In the genomic region with DNA sequence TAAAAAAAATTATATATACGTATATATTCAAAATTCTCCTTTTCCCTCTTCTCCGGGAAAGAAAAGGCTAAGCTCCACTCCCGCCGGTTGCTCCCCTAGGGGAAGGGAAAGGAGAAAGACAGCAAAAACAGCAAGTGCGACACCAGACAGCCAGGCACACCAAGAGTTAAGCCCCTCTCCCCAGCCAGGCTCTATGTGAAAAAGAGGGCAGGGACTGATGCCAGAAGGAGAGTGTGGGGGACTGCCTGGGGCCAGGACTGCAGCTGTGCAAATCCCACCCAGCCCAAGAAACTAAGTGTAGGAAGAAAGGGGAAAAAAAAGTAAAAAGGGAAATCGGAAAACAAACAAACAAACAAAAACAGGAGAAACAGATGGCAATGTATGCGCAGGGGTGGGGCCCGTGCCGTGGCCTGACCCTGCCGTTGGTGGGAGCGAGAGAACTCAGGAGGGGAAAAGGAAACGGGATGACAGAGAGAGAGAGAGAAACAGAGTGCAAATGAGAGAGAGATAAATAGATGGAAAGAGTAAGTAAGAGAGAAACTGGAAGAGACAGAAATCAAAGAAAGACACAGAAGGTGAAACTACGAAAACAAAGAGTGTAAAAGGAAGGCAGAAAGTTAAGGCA, we compare ENCODE assay signal across 10 cellular contexts. TPM values are rescaled to one million over a fixed set of nuclear protein-coding genes. Genes with fewer than 3 reads are reported as not detected.
DNase-seq lines count a peak whose midpoint lies in the region; ATAC-seq and TF ChIP-seq lines count a peak whose summit lies in the region.
"Had no signal": no experiment of that assay in that cellular context is flagged by ENCODE, and none has a peak within 500 bp of the region (broad histone marks: within the 10 kb centered on the region; RNA-seq: fewer than 3 reads in every experiment).

No MANE protein-coding gene starts in this region.

- H3K27me3 Mint-ChIP-seq in Caco-2 (ENCODE audit: insufficient read depth, unreplicated experiment) (no peaks in the 10 kb centered on the region), progenitor cell of endocrine pancreas (no peaks in the 10 kb centered on the region)

- H3K36me3 ChIP-seq in Caco-2 (ENCODE audit: control insufficient read depth, insufficient read depth, low read length): no peaks in the 10 kb centered on the region
- H3K36me3 ChIP-seq in heart left ventricle: no peaks in the 10 kb centered on the region
- H3K36me3 ChIP-seq: BLaER1 treated with 17β-estradiol and CSF1 and Interleukin-3, amounts not matched to agents 10 nM and 100 nM had no signal

- TF ChIP-seq CTCF in Caco-2 (IDR thresholded peaks at IDR 0.05; ENCODE audit: insufficient read depth in 1 of 2, low read depth in 1 of 2, low read length in 1 of 2, severe bottlenecking in 1 of 2, unreplicated experiment in 1 of 2): no peak
- TF ChIP-seq CTCF in heart left ventricle (IDR thresholded peaks at IDR 0.05): no peak
- TF ChIP-seq CTCF in progenitor cell of endocrine pancreas (IDR thresholded peaks at IDR 0.05; ENCODE audit: unreplicated experiment): peak; percentile 14
- no peak for TF ChIP-seq CTCF in RWPE1 (conservative IDR thresholded peaks at IDR 0.05; ENCODE audit: low read depth)

- no TSS peak for BruUV-seq in Caco-2 (replicated peaks; lab: Mats Ljungman, UMichigan)

- no peak for TF ChIP-seq POLR2A in heart left ventricle (IDR thresholded peaks at IDR 0.05)

- H3K36me3 Mint-ChIP-seq in Caco-2 (ENCODE audit: insufficient read depth, unreplicated experiment) (no peaks in the 10 kb centered on the region), progenitor cell of endocrine pancreas (ENCODE audit: insufficient read depth) (peaks cover 1% of the 10 kb centered on the region)

- H3K27ac Mint-ChIP-seq in Caco-2 (ENCODE audit: unreplicated experiment) (peak overlapping the region; percentile 4), progenitor cell of endocrine pancreas (peak overlapping the region; percentile 95)
- H3K27ac Mint-ChIP-seq: activated T-helper 2 cell treated with anti-CD3 and anti-CD28 coated beads, Interferon-gamma antibody, Interleukin-2, Interleukin-4, amounts not matched to agents 10 μg/mL and 5 μg/mL and 100 μg/mL, durations not matched to agents 14 hours and 24 hours and 36 hours had no signal

- H3K4me1 Mint-ChIP-seq in Caco-2 (ENCODE audit: low read depth, unreplicated experiment): peaks cover 15% of the 10 kb centered on the region
- H3K4me1 Mint-ChIP-seq in progenitor cell of endocrine pancreas (ENCODE audit: low read depth): peaks cover 31% of the 10 kb centered on the region

- CTCF ChIA-PET in Caco-2 (lab: Charles Lee) (no interaction called here), RWPE1 (lab: Yijun Ruan, JAX) (interaction anchor here (0.6 kb wide), 1 partner anchor 25 kb away, joined by 3 read pairs; no protein-coding TSS in a partner anchor)

- no peaks in the 10 kb centered on the region for H3K9me3 Mint-ChIP-seq in Caco-2 (ENCODE audit: unreplicated experiment)
- peaks cover 10% of the 10 kb centered on the region for H3K9me3 Mint-ChIP-seq in progenitor cell of endocrine pancreas (ENCODE audit: low read depth)
- H3K9me3 Mint-ChIP-seq: activated T-helper 2 cell treated with anti-CD3 and anti-CD28 coated beads, Interferon-gamma antibody, Interleukin-2, Interleukin-4, amounts not matched to agents 10 μg/mL and 5 μg/mL and 100 μg/mL, durations not matched to agents 14 hours and 24 hours and 36 hours had no signal

- H3K27ac ChIP-seq in heart left ventricle: peak overlapping the region; percentile 45 to 81 (median 62)
- no peak overlapping the region for H3K27ac ChIP-seq in RWPE1
- H3K27ac ChIP-seq: BLaER1 treated with 17β-estradiol and CSF1 and Interleukin-3, amounts not matched to agents 10 nM and 100 nM had no signal

- intact Hi-C loops in Caco-2 (cut with micrococcal nuclease; ENCODE audit: unreplicated experiment) (no loop called here), heart left ventricle (cut with DNase I) (no loop called here)

- no peak overlapping the region for H3K4me3 ChIP-seq in Caco-2 (ENCODE audit: low read depth, low read length)
- H3K4me3 ChIP-seq in heart left ventricle: peak overlapping the region in 5 of 12 donors; percentile 2 to 28 (median 22)
- H3K4me3 ChIP-seq: BLaER1 treated with 17β-estradiol and CSF1 and Interleukin-3, amounts not matched to agents 10 nM and 100 nM had no signal

- H3K4me3 Mint-ChIP-seq in Caco-2 (ENCODE audit: unreplicated experiment) (peak overlapping the region; percentile 23), progenitor cell of endocrine pancreas (ENCODE audit: low read depth) (peak overlapping the region; percentile 59)

- POLR2A ChIA-PET in Caco-2 (lab: Charles Lee): no interaction called here
- POLR2A ChIA-PET in RWPE1 (lab: Yijun Ruan, JAX; ENCODE audit: low non-redundant PET): no interaction called here

- H3K27me3 ChIP-seq in Caco-2 (replicated peaks; ENCODE audit: control insufficient read depth, insufficient read depth, low read length): no peaks in the 10 kb centered on the region
- no peaks in the 10 kb centered on the region for H3K27me3 ChIP-seq in heart left ventricle
- H3K27me3 ChIP-seq: BLaER1 treated with 17β-estradiol and CSF1 and Interleukin-3, amounts not matched to agents 10 nM and 100 nM had no signal

- 47 to 57% (median 50%) methylated on average over 13 of the region's 13 CpGs for WGBS in heart left ventricle, 4 donors

- ATAC-seq in heart left ventricle (peak; percentile 16 to 73 (median 54)), GM18502 (IDR thresholded peaks at IDR 0.05; ENCODE audit: poor library complexity, unreplicated experiment) (no peak), GM18861 (IDR thresholded peaks at IDR 0.05; ENCODE audit: unreplicated experiment) (no peak), GM18519 (IDR thresholded peaks at IDR 0.05; ENCODE audit: low FRiP score, unreplicated experiment) (no peak)

- no peaks in the 10 kb centered on the region for H3K4me1 ChIP-seq in Caco-2
- peaks cover 0 to 62% (median 23%) of the 10 kb centered on the region in 12 donors for H3K4me1 ChIP-seq in heart left ventricle

- DNase-seq in Caco-2 (no peak), amniotic epithelial cell (ENCODE audit: low read depth) (peak; percentile 18), heart left ventricle (peak in 2 of 5 donors; percentile 30 to 57), progenitor cell of endocrine pancreas (ENCODE audit: low spot score, unreplicated experiment) (peak; percentile 22), RWPE1 (ENCODE audit: low spot score) (no peak)

- no peaks in the 10 kb centered on the region; the same call in 1 of the 2 replicates for H3K9me3 ChIP-seq in Caco-2
- H3K9me3 ChIP-seq in heart left ventricle: no peaks in the 10 kb centered on the region
- H3K9me3 ChIP-seq: BLaER1 treated with 17β-estradiol and CSF1 and Interleukin-3, amounts not matched to agents 10 nM and 100 nM had no signal

RNA-seq across cellular contexts. Expression of a gene that starts 27.6 kb away (rescaled TPM):
- 0.77 TPM in 1 of 2 replicates, not detected in the other for total RNA-seq in Caco-2 (2022)
- 1 to 10 TPM in 2 of 9 donors, under 1 TPM in 6, not detected in 1; 0.23 to 7.0 (median 0.59) TPM for total RNA-seq in heart left ventricle
- under 1 TPM in 1 of 2 donors, not detected in 1; 0.15 TPM for polyA plus RNA-seq in heart left ventricle
- 0.67 TPM in 1 of 2 replicates, not detected in the other for total RNA-seq in progenitor cell of endocrine pancreas
- total RNA-seq: activated T-helper 2 cell treated with anti-CD3 and anti-CD28 coated beads, Interferon-gamma antibody, Interleukin-2, Interleukin-4, amounts not matched to agents 10 μg/mL and 5 μg/mL and 100 μg/mL, durations not matched to agents 14 hours and 24 hours and 36 hours had no signal

RNA-seq across cellular contexts. Expression of a gene that starts 35.6 kb away (rescaled TPM):
- not detected in 2 replicates for total RNA-seq in Caco-2 (2022)
- 10 to 100 TPM; 17.8 to 65.6 (median 31.3) TPM for total RNA-seq in heart left ventricle
- 10 to 100 TPM in 1 of 2 donors, 1 to 10 TPM in 1; 7.5 to 24.4 TPM for polyA plus RNA-seq in heart left ventricle
- total RNA-seq in progenitor cell of endocrine pancreas: not detected in 2 replicates
- total RNA-seq: activated T-helper 2 cell treated with anti-CD3 and anti-CD28 coated beads, Interferon-gamma antibody, Interleukin-2, Interleukin-4, amounts not matched to agents 10 μg/mL and 5 μg/mL and 100 μg/mL, durations not matched to agents 14 hours and 24 hours and 36 hours had no signal

Comparison
In these comparisons a context has a peak if more than half of its experiments do, and no peak if none do; other contexts are left out.
1. DNase-seq: peak in amniotic epithelial cell (single experiment) and progenitor cell of endocrine pancreas (single experiment); none in Caco-2 (0 of 2) and RWPE1 (single experiment).
2. ATAC-seq: peak in heart left ventricle (4 of 4); none in GM18502 (single experiment), GM18861 (single experiment) and GM18519 (single experiment).
3. RNA of a gene that starts 35.6 kb away (total RNA-seq): 17.8 to 65.6 TPM in heart left ventricle; not detected in Caco-2 and not detected in progenitor cell of endocrine pancreas; every median in the first group is over 10 times any median in the second.